In the genomic region with DNA sequence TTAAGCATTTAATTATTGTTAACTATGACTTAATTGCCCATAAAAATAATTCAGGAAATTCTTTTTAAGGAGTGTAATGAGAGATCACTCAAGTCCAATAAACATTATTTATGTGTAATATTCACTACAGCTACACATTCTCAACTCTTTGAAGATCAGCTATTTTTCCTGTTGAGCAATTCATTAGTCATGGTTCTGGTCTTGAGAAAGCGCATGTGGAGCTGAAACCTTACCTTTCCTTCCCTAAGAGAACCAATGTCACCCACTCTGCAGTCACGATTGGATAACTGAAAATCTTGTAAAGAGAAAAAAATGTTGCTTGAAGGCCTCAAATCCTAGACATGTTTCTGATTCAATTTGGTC, we compare ENCODE assay signal across 1 cellular context.
TF ChIP-seq lines count a peak whose summit lies in the region.

No MANE protein-coding gene starts in this region.

TF ChIP-seq in SK-N-SH treated with all-trans-retinoic acid at 6 μM for 48 hours, 23 proteins besides CTCF, POLR2A, EP300 and RAD21 (continued from another document):
- TF ChIP-seq, protein P1, sequence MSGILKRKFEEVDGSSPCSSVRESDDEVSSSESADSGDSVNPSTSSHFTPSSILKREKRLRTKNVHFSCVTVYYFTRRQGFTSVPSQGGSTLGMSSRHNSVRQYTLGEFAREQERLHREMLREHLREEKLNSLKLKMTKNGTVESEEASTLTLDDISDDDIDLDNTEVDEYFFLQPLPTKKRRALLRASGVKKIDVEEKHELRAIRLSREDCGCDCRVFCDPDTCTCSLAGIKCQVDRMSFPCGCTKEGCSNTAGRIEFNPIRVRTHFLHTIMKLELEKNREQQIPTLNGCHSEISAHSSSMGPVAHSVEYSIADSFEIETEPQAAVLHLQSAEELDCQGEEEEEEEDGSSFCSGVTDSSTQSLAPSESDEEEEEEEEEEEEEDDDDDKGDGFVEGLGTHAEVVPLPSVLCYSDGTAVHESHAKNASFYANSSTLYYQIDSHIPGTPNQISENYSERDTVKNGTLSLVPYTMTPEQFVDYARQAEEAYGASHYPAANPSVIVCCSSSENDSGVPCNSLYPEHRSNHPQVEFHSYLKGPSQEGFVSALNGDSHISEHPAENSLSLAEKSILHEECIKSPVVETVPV (CRISPR knock-in tag; IDR thresholded peaks at IDR 0.05) = no peak
